In the genomic region with DNA sequence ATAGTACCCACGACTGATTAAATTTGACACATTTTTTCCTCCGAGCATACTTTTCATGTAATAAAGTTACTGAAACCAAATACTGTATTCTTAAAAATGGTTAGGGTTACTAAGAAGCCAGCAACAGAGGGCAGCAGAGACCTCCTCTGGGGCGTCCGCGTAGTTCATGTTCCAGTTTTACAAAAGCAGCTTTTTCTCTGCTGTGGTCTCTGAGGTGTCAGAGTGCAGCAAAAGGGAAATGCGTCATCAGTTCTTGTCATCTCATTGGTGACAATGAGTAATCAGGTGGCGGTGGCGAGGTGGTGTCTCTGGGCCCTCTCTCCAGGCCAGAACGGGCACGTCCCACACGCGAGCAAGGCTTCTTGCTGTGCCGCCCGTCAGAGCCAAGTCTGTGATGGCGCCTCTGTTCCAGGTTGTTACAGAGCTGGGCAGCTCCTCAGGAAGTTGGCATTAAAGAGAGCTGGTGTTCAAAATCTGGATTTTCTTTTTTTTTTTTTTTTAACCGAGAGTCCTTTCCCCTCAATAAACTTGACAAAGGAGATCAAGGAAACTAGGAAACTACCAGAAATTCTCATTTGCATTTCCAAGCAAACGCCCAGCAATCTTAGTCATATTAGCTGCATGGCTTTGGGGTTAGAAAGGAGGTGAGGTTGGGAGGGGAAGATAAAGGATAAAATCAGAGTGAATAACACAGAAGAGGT, we compare ENCODE assay signal across 8 cellular contexts.
DNase-seq lines count a peak whose midpoint lies in the region; ATAC-seq and TF ChIP-seq lines count a peak whose summit lies in the region.

No MANE protein-coding gene starts in this region.

- H3K27ac ChIP-seq in RWPE1: peak overlapping the region; percentile 82

- H3K36me3 Mint-ChIP-seq in nephron (ENCODE audit: low read depth): no peaks in the 10 kb centered on the region

- DNase-seq in ELR (ENCODE audit: low read depth) (peak; percentile 98), H4 (ENCODE audit: low spot score) (peak; percentile 99), RWPE1 (ENCODE audit: low spot score) (peak; percentile 69), fibroblast of the conjunctiva (ENCODE audit: low read depth) (peak; percentile 85)
- DNase-seq in activated effector memory CD4-positive, alpha-beta T cell treated with Interleukin-2 at 50 U/mL for 16 hours: peak; percentile 86
- peak; percentile 94 for DNase-seq in stimulated activated naive CD8-positive, alpha-beta T cell treated with anti-CD3 and anti-CD28 coated beads, Interleukin-15, Interleukin-2, amounts not matched to agents 100 U/mL and 50 U/mL, for 24 hours

- H3K4me3 Mint-ChIP-seq in nephron: peak overlapping the region; percentile 79 to 86 (median 83)

- CTCF ChIA-PET in RWPE1 (lab: Yijun Ruan, JAX): interaction anchor here (0.5 to 1.7 kb wide), 22 partner anchors 9 to 744 kb away, joined by 3 to 12 read pairs (median 3); partner anchors contain the start of gene CLK1

- peak overlapping the region; percentile 75 to 97 (median 89) for H3K27ac Mint-ChIP-seq in nephron

- peak; percentile 95 for ATAC-seq in stimulated activated naive CD8-positive, alpha-beta T cell treated with anti-CD3 and anti-CD28 coated beads, Interleukin-15, Interleukin-2, amounts not matched to agents 100 U/mL and 50 U/mL, for 24 hours

- POLR2A ChIA-PET in RWPE1 (lab: Yijun Ruan, JAX; ENCODE audit: low non-redundant PET): interaction anchor here (0.8 kb wide), 1 partner anchor 86 kb away, joined by 6 read pairs; no protein-coding TSS in a partner anchor

- peak; percentile 66; the same call in 1 of the 2 replicates for TF ChIP-seq CTCF in LNCAP (IDR thresholded peaks at IDR 0.05)
- TF ChIP-seq CTCF in RWPE1 (conservative IDR thresholded peaks at IDR 0.05; ENCODE audit: low read depth): peak; percentile 90
- TF ChIP-seq CTCF in nephron (IDR thresholded peaks at IDR 0.05; ENCODE audit: unreplicated experiment in 3 of 3): peak; percentile 83 to 94 (median 84)

- H3K9me3 Mint-ChIP-seq in nephron: no peaks in the 10 kb centered on the region

- peaks cover 7% of the 10 kb centered on the region for H3K4me1 Mint-ChIP-seq in nephron

- H3K27me3 Mint-ChIP-seq in nephron (ENCODE audit: low read depth): peaks cover 3% of the 10 kb centered on the region

Comparison
In these comparisons a context has a peak if more than half of its experiments do, and no peak if none do; other contexts are left out.
1. Peak in every context shown above with its lines: DNase-seq, ATAC-seq and H3K27ac ChIP-seq.